ENCODE assay signal across 8 cellular contexts in the genomic region with DNA sequence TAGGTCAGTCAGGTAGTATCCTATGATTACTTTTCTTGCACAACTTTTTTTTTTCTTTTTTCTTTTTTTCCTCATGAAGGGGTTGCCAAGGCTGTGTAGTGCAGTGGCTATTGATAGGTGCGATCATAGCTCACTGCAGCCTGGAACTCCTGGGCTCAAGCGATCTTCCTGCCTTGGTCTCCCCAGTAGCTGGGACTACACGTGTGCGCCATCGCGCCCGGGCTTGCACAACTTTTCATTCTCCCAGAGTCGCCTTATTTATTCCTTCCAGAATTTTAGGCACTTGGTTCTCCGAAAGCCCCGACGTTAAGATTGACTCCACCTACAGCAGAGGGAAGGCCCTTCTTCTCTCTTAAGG. TPM values are rescaled to one million over a fixed set of nuclear protein-coding genes. Genes with fewer than 3 reads are reported as not detected.
DNase-seq lines count a peak whose midpoint lies in the region; ATAC-seq, FAIRE-seq and TF ChIP-seq lines count a peak whose summit lies in the region.

No MANE protein-coding gene starts in this region.

- FAIRE-seq in HepG2 (lab: Jason Lieb, UNC): no peak

- CTCF ChIA-PET in HepG2 (lab: Yijun Ruan, JAX; ENCODE audit: low intra/inter-chr PET ratio, low total read pairs): no interaction called here

- intact Hi-C loops in HepG2 (cut with micrococcal nuclease; ENCODE audit: unreplicated experiment): loop anchor here (2.0 to 10.0 kb wide), 2 partner anchors 22 to 78 kb away; partner anchors contain the start of genes ZNF615 and ZNF649

- no peak for TF ChIP-seq CTCF in astrocyte of the spinal cord (IDR thresholded peaks at IDR 0.05; ENCODE audit: low read depth, low read length)
- no peak for TF ChIP-seq CTCF in HepG2 (CRISPR knock-in tag; IDR thresholded peaks at IDR 0.05)

- TF ChIP-seq POLR2A in HepG2 (IDR thresholded peaks at IDR 0.05; ENCODE audit: insufficient read depth in 1 of 2, low read depth in 2 of 2, low read length in 2 of 2): no peak

- H3K79me2 ChIP-seq in HepG2 (ENCODE audit: insufficient read depth, low read length): peaks cover 13% of the 10 kb centered on the region

- ATAC-seq in HepG2 (no peak), GM21360 (IDR thresholded peaks at IDR 0.05; ENCODE audit: unreplicated experiment) (no peak)

- H3K4me3 Mint-ChIP-seq in T-helper 1 cell treated with Interleukin-12 subunit alpha and Interleukin-12 subunit beta and Interleukin-4 antibody, amounts not matched to agents 30 μg/mL and 1 μg/mL, for 36 hours: peak overlapping the region; percentile 99

- WGBS in HepG2 (ENCODE audit: low lambda C conversion rate): 78% methylated on average over 11 of the region's 11 CpGs
- 23% methylated on average over 11 of the region's 11 CpGs for WGBS in thymus

- BruUV-seq in HepG2 (replicated peaks; lab: Mats Ljungman, UMichigan): no TSS peak

- peak overlapping the region; percentile 87 for H3K27ac ChIP-seq in HepG2 (ENCODE audit: extremely low read length, insufficient read depth, low read length)
- H3K27ac ChIP-seq in thymus (ENCODE audit: low read depth): peak overlapping the region; percentile 83

- H3K36me3 ChIP-seq in HepG2 (replicated peaks in 1 of 2; ENCODE audit: control insufficient read depth in 1 of 2, insufficient read depth in 2 of 2, low read length in 2 of 2) (peaks cover 2 to 9% of the 10 kb centered on the region in 2 experiments; a peak in 3 of 5 replicates), thymus (ENCODE audit: control insufficient read depth, insufficient read depth) (no peaks in the 10 kb centered on the region)

- TF ChIP-seq EP300 in HepG2 (IDR thresholded peaks at IDR 0.05; ENCODE audit: low read depth in 2 of 2, low read length in 2 of 2) (no peak), HepG2 (CRISPR knock-in tag; IDR thresholded peaks at IDR 0.05; ENCODE audit: borderline replicate concordance) (no peak)

- peaks cover 34% of the 10 kb centered on the region for H3K9me3 ChIP-seq in HepG2 (ENCODE audit: low read length)
- H3K9me3 ChIP-seq in thymus (ENCODE audit: control insufficient read depth): peaks cover 7% of the 10 kb centered on the region

- POLR2A ChIA-PET in HepG2 (lab: Yijun Ruan, JAX): no interaction called here

- DNase-seq in T-helper 1 cell: no peak
- no peak for DNase-seq in astrocyte of the spinal cord (ENCODE audit: low read depth, low spot score)
- DNase-seq in HepG2 (ENCODE audit: low spot score): no peak
- DNase-seq in GM19238 (ENCODE audit: insufficient read length, low spot score): no peak
- no peak for DNase-seq in kidney tubule cell (ENCODE audit: low spot score)

- H3K27ac Mint-ChIP-seq in T-helper 1 cell treated with Interleukin-12 subunit alpha and Interleukin-12 subunit beta and Interleukin-4 antibody, amounts not matched to agents 30 μg/mL and 1 μg/mL, for 36 hours: peak overlapping the region; percentile 92

- H3K27me3 ChIP-seq in HepG2 (ENCODE audit: control insufficient read depth in 1 of 2, insufficient read depth in 2 of 2, low read length in 2 of 2) (no peaks in the 10 kb centered on the region; a peak in 1 of 5 replicates), thymus (ENCODE audit: control insufficient read depth, insufficient read depth) (no peaks in the 10 kb centered on the region)

- in situ Hi-C loops in astrocyte of the spinal cord (cut with HindIII; ENCODE audit: low sequenced_read_pairs): no loop called here
- in situ Hi-C loops in HepG2 (cut with HindIII; ENCODE audit: extremely low pct_ligation_motif_present, low pct_unique_long_range_greater_than_20kb): no loop called here

- H3K4me2 ChIP-seq in HepG2 (ENCODE audit: low read depth, low read length): peak overlapping the region; percentile 66

- no peaks in the 10 kb centered on the region for H3K27me3 Mint-ChIP-seq in T-helper 1 cell treated with Interleukin-12 subunit alpha and Interleukin-12 subunit beta and Interleukin-4 antibody, amounts not matched to agents 30 μg/mL and 1 μg/mL, for 36 hours (ENCODE audit: low read depth)

- peaks cover 17% of the 10 kb centered on the region for H3K4me1 Mint-ChIP-seq in T-helper 1 cell treated with Interleukin-12 subunit alpha and Interleukin-12 subunit beta and Interleukin-4 antibody, amounts not matched to agents 30 μg/mL and 1 μg/mL, for 36 hours (ENCODE audit: low read depth)

- H4K20me1 ChIP-seq in HepG2 (ENCODE audit: insufficient read depth, low read length): no peaks in the 10 kb centered on the region

- H3K9me3 Mint-ChIP-seq in T-helper 1 cell treated with Interleukin-12 subunit alpha and Interleukin-12 subunit beta and Interleukin-4 antibody, amounts not matched to agents 30 μg/mL and 1 μg/mL, for 36 hours: peaks cover 76% of the 10 kb centered on the region

- H3K4me1 ChIP-seq in HepG2 (ENCODE audit: insufficient read depth, low read length): peaks cover 32% of the 10 kb centered on the region
- peaks cover 4% of the 10 kb centered on the region for H3K4me1 ChIP-seq in thymus (ENCODE audit: control insufficient read depth, insufficient read depth, low read length)

- H3K36me3 Mint-ChIP-seq in T-helper 1 cell treated with Interleukin-12 subunit alpha and Interleukin-12 subunit beta and Interleukin-4 antibody, amounts not matched to agents 30 μg/mL and 1 μg/mL, for 36 hours (ENCODE audit: low read depth): peaks cover 40% of the 10 kb centered on the region

- peak overlapping the region; percentile 98 for H3K4me3 ChIP-seq in astrocyte of the spinal cord (ENCODE audit: low read depth, low read length)
- H3K4me3 ChIP-seq in HepG2 (replicated peaks in 1 of 3; ENCODE audit: insufficient read depth in 1 of 3, low read depth in 2 of 3, low read length in 3 of 3): peak overlapping the region in 2 of 3 experiments; percentile 88 to 96; a peak in 2 of 6 replicates
- peak overlapping the region; percentile 73 for H3K4me3 ChIP-seq in thymus (ENCODE audit: low read length)

- H2AFZ ChIP-seq in HepG2 (ENCODE audit: low read length): no peak overlapping the region

- no peak for TF ChIP-seq RAD21 in HepG2 (CRISPR knock-in tag; IDR thresholded peaks at IDR 0.05)

- peak overlapping the region; percentile 84 for H3K9ac ChIP-seq in HepG2 (ENCODE audit: insufficient read depth, low read depth, low read length)

RNA-seq across cellular contexts. Expression of gene ZNF613, which starts 0.9 kb away (rescaled TPM):
- total RNA-seq in HepG2 (2016; rRNA removed; fragmentation: Illumina TruSeq; extraction: Trizol): 8.3 and 9.6 TPM in 2 replicates
- 1.7 and 1.9 TPM in 2 replicates for total RNA-seq in HepG2 (2016; cell fraction: cytosol; rRNA removed; fragmentation: Illumina TruSeq; extraction: Trizol; ENCODE audit: low read depth)
- total RNA-seq in HepG2 (2016; cell fraction: insoluble cytoplasmic fraction; rRNA removed; fragmentation: Illumina TruSeq; extraction: Trizol): 6.6 and 9.2 TPM in 2 replicates
- 3.4 and 3.8 TPM in 2 replicates for total RNA-seq in HepG2 (2016; cell fraction: membrane; rRNA removed; fragmentation: Illumina TruSeq; extraction: Trizol)
- total RNA-seq in HepG2 (2016; cell fraction: nucleus; rRNA removed; fragmentation: Illumina TruSeq; extraction: Trizol): 6.4 and 7.1 TPM in 2 replicates
- 3.6 and 3.7 TPM in 2 replicates for polyA plus RNA-seq in HepG2 (2011; rRNA removed)
- polyA plus RNA-seq in HepG2 (2011; cell fraction: cytosol; rRNA removed): 1.8 and 2.5 TPM in 2 replicates
- polyA plus RNA-seq in HepG2 (2011; cell fraction: nucleus; rRNA removed): 3.3 and 4.1 TPM in 2 replicates
- polyA plus RNA-seq in HepG2 (2012): 2.3 and 3.3 TPM in 2 replicates
- polyA plus RNA-seq in HepG2 (2016; cell fraction: cytosol; fragmentation: Illumina TruSeq; extraction: Trizol; ENCODE audit: low read depth): 0.77 TPM in 2 replicates
- polyA plus RNA-seq in HepG2 (2016; cell fraction: insoluble cytoplasmic fraction; fragmentation: Illumina TruSeq; extraction: Trizol; ENCODE audit: low read depth): 4.8 and 6.5 TPM in 2 replicates
- polyA plus RNA-seq in HepG2 (2016; cell fraction: membrane; fragmentation: Illumina TruSeq; extraction: Trizol; ENCODE audit: low read depth): 0.82 and 1.8 TPM in 2 replicates
- 7.2 and 8.4 TPM in 2 replicates for polyA plus RNA-seq in HepG2 (2016; cell fraction: nucleus; fragmentation: Illumina TruSeq; extraction: Trizol; ENCODE audit: insufficient read depth, low read depth)
- polyA minus RNA-seq in HepG2 (2011; rRNA and poly(A)+ RNA removed; ENCODE audit: low replicate concordance): 2.5 and 3.5 TPM in 2 replicates
- 2.9 and 3.9 TPM in 2 replicates for polyA minus RNA-seq in HepG2 (2011; cell fraction: cytosol; rRNA and poly(A)+ RNA removed)
- 14.9 and 18.2 TPM in 2 replicates for polyA minus RNA-seq in HepG2 (2011; cell fraction: nucleus; rRNA and poly(A)+ RNA removed)
- 5.2 TPM for polyA plus RNA-seq in thymus

RNA-seq across cellular contexts. Expression of gene ZNF649, which starts 21.6 kb away (rescaled TPM):
- total RNA-seq in HepG2 (2016; rRNA removed; fragmentation: Illumina TruSeq; extraction: Trizol): 13.4 and 13.9 TPM in 2 replicates
- total RNA-seq in HepG2 (2016; cell fraction: cytosol; rRNA removed; fragmentation: Illumina TruSeq; extraction: Trizol; ENCODE audit: low read depth): 1.3 TPM in 2 replicates
- total RNA-seq in HepG2 (2016; cell fraction: insoluble cytoplasmic fraction; rRNA removed; fragmentation: Illumina TruSeq; extraction: Trizol): 12.6 and 13.3 TPM in 2 replicates
- 3.4 and 5.6 TPM in 2 replicates for total RNA-seq in HepG2 (2016; cell fraction: membrane; rRNA removed; fragmentation: Illumina TruSeq; extraction: Trizol)
- 18.1 and 25.0 TPM in 2 replicates for total RNA-seq in HepG2 (2016; cell fraction: nucleus; rRNA removed; fragmentation: Illumina TruSeq; extraction: Trizol)
- polyA plus RNA-seq in HepG2 (2011; rRNA removed): 2.6 and 3.0 TPM in 2 replicates
- 0.82 and 1.4 TPM in 2 replicates for polyA plus RNA-seq in HepG2 (2011; cell fraction: cytosol; rRNA removed)
- polyA plus RNA-seq in HepG2 (2011; cell fraction: nucleus; rRNA removed): 5.4 and 5.9 TPM in 2 replicates
- 2.4 and 4.6 TPM in 2 replicates for polyA plus RNA-seq in HepG2 (2012)
- 0.31 and 0.35 TPM in 2 replicates for polyA plus RNA-seq in HepG2 (2016; cell fraction: cytosol; fragmentation: Illumina TruSeq; extraction: Trizol; ENCODE audit: low read depth)
- polyA plus RNA-seq in HepG2 (2016; cell fraction: insoluble cytoplasmic fraction; fragmentation: Illumina TruSeq; extraction: Trizol; ENCODE audit: low read depth): 6.6 and 6.8 TPM in 2 replicates
- 0.82 and 1.0 TPM in 2 replicates for polyA plus RNA-seq in HepG2 (2016; cell fraction: membrane; fragmentation: Illumina TruSeq; extraction: Trizol; ENCODE audit: low read depth)
- polyA plus RNA-seq in HepG2 (2016; cell fraction: nucleus; fragmentation: Illumina TruSeq; extraction: Trizol; ENCODE audit: insufficient read depth, low read depth): 7.2 and 10.7 TPM in 2 replicates
- polyA minus RNA-seq in HepG2 (2011; rRNA and poly(A)+ RNA removed; ENCODE audit: low replicate concordance): 0.12 and 6.1 TPM in 2 replicates
- 3.3 and 3.6 TPM in 2 replicates for polyA minus RNA-seq in HepG2 (2011; cell fraction: cytosol; rRNA and poly(A)+ RNA removed)
- polyA minus RNA-seq in HepG2 (2011; cell fraction: nucleus; rRNA and poly(A)+ RNA removed): 37.2 and 49.7 TPM in 2 replicates
- 6.2 TPM for polyA plus RNA-seq in thymus

RNA-seq across cellular contexts. Expression of gene ZNF577, which starts 38.7 kb away (rescaled TPM):
- 3.2 and 5.7 TPM in 2 replicates for total RNA-seq in HepG2 (2016; rRNA removed; fragmentation: Illumina TruSeq; extraction: Trizol)
- 27.9 and 28.0 TPM in 2 replicates for total RNA-seq in HepG2 (2016; cell fraction: cytosol; rRNA removed; fragmentation: Illumina TruSeq; extraction: Trizol; ENCODE audit: low read depth)
- total RNA-seq in HepG2 (2016; cell fraction: insoluble cytoplasmic fraction; rRNA removed; fragmentation: Illumina TruSeq; extraction: Trizol): 4.0 and 7.0 TPM in 2 replicates
- 5.4 and 8.7 TPM in 2 replicates for total RNA-seq in HepG2 (2016; cell fraction: membrane; rRNA removed; fragmentation: Illumina TruSeq; extraction: Trizol)
- 11.7 and 17.0 TPM in 2 replicates for total RNA-seq in HepG2 (2016; cell fraction: nucleus; rRNA removed; fragmentation: Illumina TruSeq; extraction: Trizol)
- polyA plus RNA-seq in HepG2 (2011; rRNA removed): 7.1 and 7.6 TPM in 2 replicates
- 1.0 and 2.1 TPM in 2 replicates for polyA plus RNA-seq in HepG2 (2011; cell fraction: cytosol; rRNA removed)
- polyA plus RNA-seq in HepG2 (2011; cell fraction: nucleus; rRNA removed): 15.1 and 18.8 TPM in 2 replicates
- 2.9 and 5.2 TPM in 2 replicates for polyA plus RNA-seq in HepG2 (2012)
- polyA plus RNA-seq in HepG2 (2016; cell fraction: cytosol; fragmentation: Illumina TruSeq; extraction: Trizol; ENCODE audit: low read depth): 0.58 and 0.89 TPM in 2 replicates
- polyA plus RNA-seq in HepG2 (2016; cell fraction: insoluble cytoplasmic fraction; fragmentation: Illumina TruSeq; extraction: Trizol; ENCODE audit: low read depth): 3.7 and 4.3 TPM in 2 replicates
- polyA plus RNA-seq in HepG2 (2016; cell fraction: membrane; fragmentation: Illumina TruSeq; extraction: Trizol; ENCODE audit: low read depth): 0.81 and 0.90 TPM in 2 replicates
- 12.5 and 13.3 TPM in 2 replicates for polyA plus RNA-seq in HepG2 (2016; cell fraction: nucleus; fragmentation: Illumina TruSeq; extraction: Trizol; ENCODE audit: insufficient read depth, low read depth)
- polyA minus RNA-seq in HepG2 (2011; rRNA and poly(A)+ RNA removed; ENCODE audit: low replicate concordance): 10.4 TPM in 1 of 2 replicates, not detected in the other
- 2.7 and 4.2 TPM in 2 replicates for polyA minus RNA-seq in HepG2 (2011; cell fraction: cytosol; rRNA and poly(A)+ RNA removed)
- polyA minus RNA-seq in HepG2 (2011; cell fraction: nucleus; rRNA and poly(A)+ RNA removed): 38.0 and 49.0 TPM in 2 replicates
- 30.2 TPM for polyA plus RNA-seq in thymus
